ENCODE assay signal across 8 cellular contexts in genomic region chr4:18006432-18006831, GRCh38. TPM values are rescaled to one million over a fixed set of nuclear protein-coding genes. Genes with fewer than 3 reads are reported as not detected.
DNase-seq lines count a peak whose midpoint lies in the region; ATAC-seq and TF ChIP-seq lines count a peak whose summit lies in the region.
"Not testable (repeated sequence)": the region's sequence is repeated elsewhere in the genome, so short reads cannot be mapped to it uniquely, and the experiment has no call there.

No MANE protein-coding gene starts in this region.

- CTCF ChIA-PET in activated naive CD4-positive, alpha-beta T cell treated with anti-CD3 and anti-CD28 coated beads for 36 hours (lab: Charles Lee): not testable (repeated sequence)

- not testable (repeated sequence) for TF ChIP-seq CTCF in GM12865 (IDR thresholded peaks at IDR 0.05; ENCODE audit: insufficient read depth, low read depth, low read length, missing control alignments)

- ATAC-seq in GM19463 (IDR thresholded peaks at IDR 0.05; ENCODE audit: unreplicated experiment) (peak; percentile 65), HG02759 (IDR thresholded peaks at IDR 0.05; ENCODE audit: unreplicated experiment) (peak; percentile 32)
- ATAC-seq in activated T-cell treated with anti-CD3 and anti-CD28 coated beads, Interleukin-2, amount 50 U/mL, for 4 hours: peak; percentile 60 to 77

- DNase-seq in GM12865 (ENCODE audit: low read depth) (peak; percentile 18), immature natural killer cell (peak in 2 of 3 donors; percentile 2 to 11)
- peak; percentile 9 for DNase-seq in T-helper 2 cell treated with Interferon-gamma antibody and Interleukin-4, amounts not matched to agents 5 μg/mL and 100 μg/mL, for 36 hours (ENCODE audit: low spot score)
- DNase-seq in activated T-cell treated with anti-CD3 and anti-CD28 coated beads, Interleukin-2, amount 50 U/mL, for 4 hours: not testable (repeated sequence)
- peak; percentile 23 for DNase-seq in activated naive CD4-positive, alpha-beta T cell treated with anti-CD3 and anti-CD28 coated beads for 36 hours
- DNase-seq in stimulated activated CD4-positive, alpha-beta T cell treated with anti-CD3 and anti-CD28 coated beads, Interleukin-4, amount 100 ng/mL, for 24 hours: peak; percentile 21

- H3K27ac Mint-ChIP-seq in T-helper 2 cell treated with Interferon-gamma antibody and Interleukin-4, amounts not matched to agents 5 μg/mL and 100 μg/mL, for 36 hours; activated naive CD4-positive, alpha-beta T cell treated with anti-CD3 and anti-CD28 coated beads for 36 hours: not testable (repeated sequence)
- peak overlapping the region in 2 of 6 donors; percentile 15 to 38 for H3K27ac Mint-ChIP-seq in immature natural killer cell

- H3K36me3 Mint-ChIP-seq in T-helper 2 cell treated with Interferon-gamma antibody and Interleukin-4, amounts not matched to agents 5 μg/mL and 100 μg/mL, for 36 hours (ENCODE audit: low read depth); immature natural killer cell: not testable (repeated sequence)
- peaks cover 18% of the 10 kb centered on the region for H3K36me3 Mint-ChIP-seq in activated T-cell treated with anti-CD3 and anti-CD28 coated beads, Interleukin-2, amount 50 U/mL, for 4 hours (ENCODE audit: insufficient read depth)
- peaks cover 31% of the 10 kb centered on the region for H3K36me3 Mint-ChIP-seq in activated naive CD4-positive, alpha-beta T cell treated with anti-CD3 and anti-CD28 coated beads for 36 hours (ENCODE audit: low read depth)

- H3K4me3 Mint-ChIP-seq in T-helper 2 cell treated with Interferon-gamma antibody and Interleukin-4, amounts not matched to agents 5 μg/mL and 100 μg/mL, for 36 hours; activated T-cell treated with anti-CD3 and anti-CD28 coated beads, Interleukin-2, amount 50 U/mL, for 4 hours; activated naive CD4-positive, alpha-beta T cell treated with anti-CD3 and anti-CD28 coated beads for 36 hours; immature natural killer cell: not testable (repeated sequence)

- not testable (repeated sequence) for H3K4me3 ChIP-seq in GM12865 (ENCODE audit: low read depth, low read length)

- H3K9me3 Mint-ChIP-seq in T-helper 2 cell treated with Interferon-gamma antibody and Interleukin-4, amounts not matched to agents 5 μg/mL and 100 μg/mL, for 36 hours; activated T-cell treated with anti-CD3 and anti-CD28 coated beads, Interleukin-2, amount 50 U/mL, for 4 hours; immature natural killer cell: not testable (repeated sequence)
- peaks cover 16% of the 10 kb centered on the region for H3K9me3 Mint-ChIP-seq in activated naive CD4-positive, alpha-beta T cell treated with anti-CD3 and anti-CD28 coated beads for 36 hours

- intact Hi-C loops in activated naive CD4-positive, alpha-beta T cell treated with anti-CD3 and anti-CD28 coated beads for 36 hours (cut with micrococcal nuclease): not testable (repeated sequence)

- H3K4me1 Mint-ChIP-seq in T-helper 2 cell treated with Interferon-gamma antibody and Interleukin-4, amounts not matched to agents 5 μg/mL and 100 μg/mL, for 36 hours (ENCODE audit: low read depth): not testable (repeated sequence)
- H3K4me1 Mint-ChIP-seq in activated T-cell treated with anti-CD3 and anti-CD28 coated beads, Interleukin-2, amount 50 U/mL, for 4 hours (ENCODE audit: low read depth): peaks cover 24% of the 10 kb centered on the region
- peaks cover 25% of the 10 kb centered on the region for H3K4me1 Mint-ChIP-seq in activated naive CD4-positive, alpha-beta T cell treated with anti-CD3 and anti-CD28 coated beads for 36 hours (ENCODE audit: low read depth)
- H3K4me1 Mint-ChIP-seq in immature natural killer cell: peaks cover 30 to 66% of the 10 kb centered on the region in 2 donors

- H3K27me3 Mint-ChIP-seq in T-helper 2 cell treated with Interferon-gamma antibody and Interleukin-4, amounts not matched to agents 5 μg/mL and 100 μg/mL, for 36 hours (ENCODE audit: low read depth); activated T-cell treated with anti-CD3 and anti-CD28 coated beads, Interleukin-2, amount 50 U/mL, for 4 hours (ENCODE audit: low read depth); activated naive CD4-positive, alpha-beta T cell treated with anti-CD3 and anti-CD28 coated beads for 36 hours (ENCODE audit: low read depth); immature natural killer cell (ENCODE audit: low read depth in 3 of 3): not testable (repeated sequence)

RNA-seq across cellular contexts. Expression of gene LCORL, which starts 15.1 kb away (rescaled TPM):
- 1 to 10 TPM; 5.7 to 6.6 (median 5.7) TPM for total RNA-seq in activated T-cell treated with anti-CD3 and anti-CD28 coated beads, Interleukin-2, amount 50 U/mL, for 4 hours
- total RNA-seq in activated naive CD4-positive, alpha-beta T cell treated with anti-CD3 and anti-CD28 coated beads for 36 hours: 1 to 10 TPM; 8.6 to 9.4 TPM
- polyA plus RNA-seq in immature natural killer cell: 10 to 100 TPM in 2 of 3 donors, 1 to 10 TPM in 1; 8.2 to 15.1 (median 10.6) TPM
